Comparison of ENCODE assay signal across 12 cellular contexts in genomic region chr7:28818996-28819395, GRCh38.
"Had no signal": no experiment of that assay in that cellular context is flagged by ENCODE, and none has a peak within 500 bp of the region (broad histone marks: within the 10 kb centered on the region; RNA-seq: fewer than 3 reads in every experiment).

No MANE protein-coding gene starts in this region.

- DNase-seq: activated CD4-positive, alpha-beta memory T cell treated with anti-CD3 and anti-CD28 coated beads, Interleukin-2, amount 10 ng/mL, durations not matched to agents 7 days and 5 days; activated gamma-delta T cell treated with Interleukin-2 at 50 U/mL for 16 hours; activated naive CD8-positive, alpha-beta T cell treated with anti-CD3 and anti-CD28 coated beads, Interleukin-2, amount 10 ng/mL, durations not matched to agents 7 days and 5 days; activated T-cell treated with anti-CD3 and anti-CD28 coated beads, Interleukin-2, amount 50 U/mL, for 48 hours; anterior cingulate cortex; heart right ventricle; left ventricle myocardium superior; stimulated activated CD4-positive, alpha-beta T cell treated with anti-CD3 and anti-CD28 coated beads, Interleukin-12 subunit alpha, Interleukin-12 subunit beta, amount 100 ng/mL, for 4 hours; stimulated activated naive CD4-positive, alpha-beta T cell treated with Interleukin-2 at 50 U/mL for 16 hours; upper lobe of left lung had no signal

- FAIRE-seq: frontal cortex had no signal

- ATAC-seq: heart right ventricle, left ventricle myocardium superior had no signal

- H3K4me3 ChIP-seq: heart right ventricle, suprapubic skin, upper lobe of left lung had no signal

- H3K4me1 ChIP-seq: upper lobe of left lung had no signal

- H3K27ac ChIP-seq: heart right ventricle, suprapubic skin, upper lobe of left lung had no signal

- H3K9me3 ChIP-seq: heart right ventricle, suprapubic skin, upper lobe of left lung had no signal

- H3K36me3 ChIP-seq: suprapubic skin had no signal

- H3K27me3 ChIP-seq: heart right ventricle, suprapubic skin, upper lobe of left lung had no signal
